Comparison of ENCODE assay signal across 8 cellular contexts in the genomic region with DNA sequence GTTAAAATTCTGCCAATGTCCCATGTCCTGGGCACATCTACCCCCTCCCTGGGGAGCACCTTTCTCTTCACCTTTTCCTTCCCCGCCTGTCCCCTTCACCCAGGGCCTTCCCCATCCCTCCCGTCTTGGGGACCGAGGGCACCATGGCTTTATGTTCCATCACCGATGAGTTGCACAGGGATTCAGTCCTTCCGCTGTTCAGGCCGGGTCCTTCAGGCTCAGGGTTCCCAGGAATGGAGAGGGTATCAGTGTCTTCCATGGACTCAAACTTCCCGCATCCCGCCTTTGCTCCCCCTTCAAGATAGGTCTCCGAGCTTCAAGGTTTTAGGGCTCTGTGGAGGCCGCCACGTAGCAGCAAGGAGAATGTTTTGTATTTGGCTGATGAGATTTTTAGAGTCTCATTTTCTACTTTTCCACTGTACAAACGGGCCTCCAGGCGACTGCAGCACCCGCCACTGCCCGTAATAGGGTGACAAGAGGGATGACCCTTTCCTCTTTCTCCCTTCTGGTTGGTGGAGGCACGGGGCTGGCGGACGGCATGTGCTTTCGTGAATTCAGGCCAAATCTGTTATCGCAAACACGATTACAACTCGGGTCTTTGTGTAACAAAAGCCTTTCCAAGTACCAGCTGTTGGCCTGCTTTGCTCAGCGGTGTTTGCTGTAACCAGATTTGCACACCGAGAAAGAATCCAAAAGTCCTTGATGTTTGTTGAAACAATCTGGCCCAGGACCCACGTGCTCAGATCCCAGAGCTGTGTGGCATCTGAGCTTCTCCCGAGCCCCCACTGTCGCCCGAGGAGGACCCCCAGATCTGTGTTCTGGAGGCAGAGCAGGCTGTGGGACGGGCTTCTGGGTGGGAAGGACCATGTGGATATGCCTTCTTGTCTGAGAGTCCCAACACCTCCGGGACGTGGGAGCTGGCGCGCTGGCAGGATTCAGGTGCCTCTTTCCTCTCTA.
DNase-seq lines count a peak whose midpoint lies in the region; ATAC-seq and TF ChIP-seq lines count a peak whose summit lies in the region.

No MANE protein-coding gene starts in this region.

- no peaks in the 10 kb centered on the region for H3K27me3 ChIP-seq in naive thymus-derived CD4-positive, alpha-beta T cell (ENCODE audit: control insufficient read depth in 2 of 2, insufficient read depth in 2 of 2, low read length in 2 of 2)

- peaks cover 64 to 67% of the 10 kb centered on the region in 2 donors for H3K4me1 ChIP-seq in naive thymus-derived CD4-positive, alpha-beta T cell (ENCODE audit: control insufficient read depth in 2 of 2, insufficient read depth in 2 of 2, low read length in 2 of 2)

- POLR2A ChIA-PET in naive thymus-derived CD4-positive, alpha-beta T cell (lab: Charles Lee) = interaction anchor here (0.6 to 6.8 kb wide), 29 partner anchors 10 to 86 kb away, joined by 3 to 112 read pairs (median 7); no protein-coding TSS in a partner anchor

- H3K9me3 Mint-ChIP-seq in naive thymus-derived CD4-positive, alpha-beta T cell = peaks cover 0 to 2% (median 0%) of the 10 kb centered on the region in 11 donors

- H3K4me1 Mint-ChIP-seq in naive thymus-derived CD4-positive, alpha-beta T cell = peaks cover 58 to 79% (median 74%) of the 10 kb centered on the region in 7 donors

- TF ChIP-seq CTCF in coronary artery (IDR thresholded peaks at IDR 0.05) = no peak

- peak overlapping the region; percentile 59 to 98 for H3K27ac ChIP-seq in coronary artery
- peak overlapping the region; percentile 80 for H3K27ac ChIP-seq in naive thymus-derived CD4-positive, alpha-beta T cell (ENCODE audit: low read depth, low read length)

- no peaks in the 10 kb centered on the region for H3K27me3 Mint-ChIP-seq in naive thymus-derived CD4-positive, alpha-beta T cell

- CTCF ChIA-PET in naive thymus-derived CD4-positive, alpha-beta T cell (lab: Charles Lee) = interaction anchor here (0.8 to 2.9 kb wide), 9 partner anchors 23 to 64 kb away, joined by 3 to 8 read pairs (median 6); no protein-coding TSS in a partner anchor

- H3K4me3 ChIP-seq in coronary artery = no peak overlapping the region
- H3K4me3 ChIP-seq in naive thymus-derived CD4-positive, alpha-beta T cell (ENCODE audit: low read length) = peak overlapping the region; percentile 98

- no peak for ATAC-seq in naive thymus-derived CD4-positive, alpha-beta T cell

- DNase-seq in AG08396 (ENCODE audit: low spot score) (peak; percentile 69), NCI-H2171 (lab: John Stamatoyannopoulos, UW) (peak; percentile 61), coronary artery (ENCODE audit: low spot score) (no peak), occipital lobe (lab: John Stamatoyannopoulos, UW) (no peak), NK-92 (lab: John Stamatoyannopoulos, UW; ENCODE audit: unreplicated experiment) (no peak), posterior vena cava (ENCODE audit: low spot score) (no peak)
- no peak for DNase-seq in naive thymus-derived CD4-positive, alpha-beta T cell
- no peak for DNase-seq in stimulated activated CD4-positive, alpha-beta T cell treated with anti-CD3 and anti-CD28 coated beads, Interleukin-4, amount 100 ng/mL, for 1 hour

- peak overlapping the region; percentile 70 to 97 (median 96) for H3K27ac Mint-ChIP-seq in naive thymus-derived CD4-positive, alpha-beta T cell

- peak overlapping the region; percentile 95 to 100 (median 99) for H3K4me3 Mint-ChIP-seq in naive thymus-derived CD4-positive, alpha-beta T cell

- H3K9me3 ChIP-seq in naive thymus-derived CD4-positive, alpha-beta T cell (ENCODE audit: control insufficient read depth in 2 of 3, low read length in 3 of 3) = no peaks in the 10 kb centered on the region

- H3K36me3 Mint-ChIP-seq in naive thymus-derived CD4-positive, alpha-beta T cell = peaks cover 0 to 31% (median 3%) of the 10 kb centered on the region in 5 donors

- intact Hi-C loops in naive thymus-derived CD4-positive, alpha-beta T cell (cut with micrococcal nuclease) = loop anchor here (1.0 to 10.0 kb wide), 5 partner anchors 15 to 748 kb away; a partner anchor contains a TSS
- intact Hi-C loops in posterior vena cava (cut with DNase I) = no loop called here

- peaks cover 0 to 15% (median 0%) of the 10 kb centered on the region in 3 experiments for H3K36me3 ChIP-seq in naive thymus-derived CD4-positive, alpha-beta T cell (ENCODE audit: control insufficient read depth in 2 of 3, insufficient read depth in 3 of 3, low read length in 3 of 3)

Comparison
In these comparisons a context has a peak if more than half of its experiments do, and no peak if none do; other contexts are left out.
1. DNase-seq: peak in AG08396 (single experiment) and NCI-H2171 (single experiment); none in coronary artery (single experiment), naive thymus-derived CD4-positive, alpha-beta T cell (0 of 9), stimulated activated CD4-positive, alpha-beta T cell treated with anti-CD3 and anti-CD28 coated beads, Interleukin-4, amount 100 ng/mL, for 1 hour (single experiment), occipital lobe (single experiment), NK-92 (single experiment) and posterior vena cava (single experiment).
2. intact Hi-C loops: an anchor here in naive thymus-derived CD4-positive, alpha-beta T cell (1.0 to 10.0 kb wide); none called in posterior vena cava.